Comparison of ENCODE assay signal across 24 cellular contexts in genomic region chr15:83999396-84000120, GRCh38.
DNase-seq lines count a peak whose midpoint lies in the region; ATAC-seq, FAIRE-seq and TF ChIP-seq lines count a peak whose summit lies in the region.
"Had no signal": no experiment of that assay in that cellular context is flagged by ENCODE, and none has a peak within 500 bp of the region (broad histone marks: within the 10 kb centered on the region; RNA-seq: fewer than 3 reads in every experiment).

No MANE protein-coding gene starts in this region.

- peaks cover 21% of the 10 kb centered on the region for H3K4me1 Mint-ChIP-seq in astrocyte (ENCODE audit: low read depth, unreplicated experiment)
- H3K4me1 Mint-ChIP-seq in stimulated activated memory B cell treated with anti-CD40 and anti-IgM and Interleukin-4, amounts not matched to agents 10 μg/mL and 1 μg/mL and 100 μg/mL, for 72 hours, result no peaks in the 10 kb centered on the region
- H3K4me1 Mint-ChIP-seq in neural progenitor cell, result no peaks in the 10 kb centered on the region
- H3K4me1 Mint-ChIP-seq in CD4-positive, alpha-beta T cell (ENCODE audit: low read depth), result no peaks in the 10 kb centered on the region
- H3K4me1 Mint-ChIP-seq: immature natural killer cell had no signal

- H3K27me3 Mint-ChIP-seq in astrocyte (ENCODE audit: low read depth, unreplicated experiment), result no peaks in the 10 kb centered on the region
- H3K27me3 Mint-ChIP-seq in stimulated activated memory B cell treated with anti-CD40 and anti-IgM and Interleukin-4, amounts not matched to agents 10 μg/mL and 1 μg/mL and 100 μg/mL, for 72 hours, result no peaks in the 10 kb centered on the region
- no peaks in the 10 kb centered on the region for H3K27me3 Mint-ChIP-seq in neural progenitor cell (ENCODE audit: insufficient read depth, low read depth)
- peaks cover 4% of the 10 kb centered on the region for H3K27me3 Mint-ChIP-seq in CD4-positive, alpha-beta T cell

- H3K27ac Mint-ChIP-seq in astrocyte (ENCODE audit: unreplicated experiment) (peak overlapping the region; percentile 83), neural progenitor cell (no peak overlapping the region)
- no peak overlapping the region for H3K27ac Mint-ChIP-seq in stimulated activated memory B cell treated with anti-CD40 and anti-IgM and Interleukin-4, amounts not matched to agents 10 μg/mL and 1 μg/mL and 100 μg/mL, for 72 hours
- H3K27ac Mint-ChIP-seq in CD4-positive, alpha-beta T cell, result no peak overlapping the region
- H3K27ac Mint-ChIP-seq: CD8-positive, alpha-beta T cell; immature natural killer cell had no signal

- DNase-seq in HTR-8/SVneo (ENCODE audit: insufficient read length, low spot score) (peak; percentile 26), astrocyte (ENCODE audit: low read depth) (peak; percentile 21), kidney glomerular epithelial cell (lab: John Stamatoyannopoulos, UW) (peak; percentile 79), smooth muscle cell (lab: John Stamatoyannopoulos, UW; ENCODE audit: unreplicated experiment) (no peak), neural progenitor cell (ENCODE audit: low spot score) (no peak)
- no peak for DNase-seq in CD4-positive, alpha-beta T cell
- DNase-seq: activated T-cell treated with anti-CD3 and anti-CD28 coated beads, Interleukin-2, amount 50 U/mL, for 1 hour; amniotic stem cell; CD8-positive, alpha-beta T cell; DMS79; foreskin fibroblast; immature natural killer cell; lower lobe of right lung; NCI-H774; SHP77; stimulated activated CD4-positive, alpha-beta T cell treated with anti-CD3 and anti-CD28 coated beads, Interleukin-12 subunit alpha, Interleukin-12 subunit beta, amount 100 ng/mL, for 4 hours; stomach had no signal

- H3K4me3 Mint-ChIP-seq in astrocyte (ENCODE audit: unreplicated experiment) (no peak overlapping the region), neural progenitor cell (no peak overlapping the region)
- no peak overlapping the region for H3K4me3 Mint-ChIP-seq in stimulated activated memory B cell treated with anti-CD40 and anti-IgM and Interleukin-4, amounts not matched to agents 10 μg/mL and 1 μg/mL and 100 μg/mL, for 72 hours
- no peak overlapping the region for H3K4me3 Mint-ChIP-seq in CD4-positive, alpha-beta T cell
- H3K4me3 Mint-ChIP-seq: CD8-positive, alpha-beta T cell; immature natural killer cell had no signal

- 72% methylated on average over 6 of the region's 6 CpGs for WGBS in smooth muscle cell (ENCODE audit: low lambda C conversion rate)

- no peak overlapping the region for H3K9ac ChIP-seq in astrocyte (ENCODE audit: low read length)
- H3K9ac ChIP-seq in smooth muscle cell (ENCODE audit: low read depth), result no peak overlapping the region
- H3K9ac ChIP-seq in neural progenitor cell, result no peak overlapping the region

- H3K27ac ChIP-seq in astrocyte (ENCODE audit: low read depth, low read length) (no peak overlapping the region), smooth muscle cell (ENCODE audit: low read depth) (peak overlapping the region; percentile 37), neural progenitor cell (no peak overlapping the region)
- no peak overlapping the region for H3K27ac ChIP-seq in CD4-positive, alpha-beta T cell (ENCODE audit: low read depth, low read length)
- H3K27ac ChIP-seq: hepatocyte, lower lobe of right lung, neutrophil, stomach, tibial nerve had no signal

- CTCF ChIA-PET in CD4-positive, alpha-beta T cell (lab: Charles Lee), result no interaction called here

- H3K36me3 ChIP-seq in astrocyte (ENCODE audit: insufficient read depth, low read length), result no peaks in the 10 kb centered on the region
- H3K36me3 ChIP-seq in smooth muscle cell (ENCODE audit: low read depth), result no peaks in the 10 kb centered on the region
- H3K36me3 ChIP-seq in neural progenitor cell, result no peaks in the 10 kb centered on the region
- H3K36me3 ChIP-seq: lower lobe of right lung, neutrophil, stomach, tibial nerve had no signal

- H3K9me3 ChIP-seq in astrocyte (ENCODE audit: insufficient read depth, low read depth, low read length) (no peaks in the 10 kb centered on the region), smooth muscle cell (replicated peaks; ENCODE audit: low read depth) (no peaks in the 10 kb centered on the region), neural progenitor cell (ENCODE audit: low read depth) (no peaks in the 10 kb centered on the region)
- H3K9me3 ChIP-seq in CD4-positive, alpha-beta T cell (ENCODE audit: control insufficient read depth, low read length), result no peaks in the 10 kb centered on the region
- H3K9me3 ChIP-seq: lower lobe of right lung, neutrophil, stomach, tibial nerve had no signal

- no peaks in the 10 kb centered on the region for H3F3A ChIP-seq in smooth muscle cell (ENCODE audit: low read depth)
- H3F3A ChIP-seq in neural progenitor cell (ENCODE audit: low read depth), result no peaks in the 10 kb centered on the region

- H3K4me3 ChIP-seq in astrocyte (ENCODE audit: insufficient read depth, low read depth, low read length) (no peak overlapping the region), smooth muscle cell (no peak overlapping the region), neural progenitor cell (no peak overlapping the region)
- H3K4me3 ChIP-seq: GM12878, hepatocyte, lower lobe of right lung, stomach, tibial nerve had no signal

- H3K36me3 Mint-ChIP-seq in astrocyte (ENCODE audit: low read depth, unreplicated experiment) (no peaks in the 10 kb centered on the region), neural progenitor cell (no peaks in the 10 kb centered on the region)
- H3K36me3 Mint-ChIP-seq in stimulated activated memory B cell treated with anti-CD40 and anti-IgM and Interleukin-4, amounts not matched to agents 10 μg/mL and 1 μg/mL and 100 μg/mL, for 72 hours, result no peaks in the 10 kb centered on the region
- H3K36me3 Mint-ChIP-seq in CD4-positive, alpha-beta T cell (ENCODE audit: low read depth), result no peaks in the 10 kb centered on the region
- H3K36me3 Mint-ChIP-seq: CD8-positive, alpha-beta T cell; immature natural killer cell had no signal

- H3K4me1 ChIP-seq in astrocyte (ENCODE audit: insufficient read depth, low read length), result no peaks in the 10 kb centered on the region
- H3K4me1 ChIP-seq in smooth muscle cell (ENCODE audit: low read depth), result no peaks in the 10 kb centered on the region
- no peaks in the 10 kb centered on the region for H3K4me1 ChIP-seq in neural progenitor cell
- H3K4me1 ChIP-seq: lower lobe of right lung, stomach had no signal

- no peak for FAIRE-seq in HTR-8/SVneo (lab: Jason Lieb, UNC)
- FAIRE-seq in astrocyte (lab: Jason Lieb, UNC), result no peak
- FAIRE-seq: GM12878, TTC549 had no signal

- H4K20me1 ChIP-seq in astrocyte (ENCODE audit: insufficient read depth, low read length) (no peaks in the 10 kb centered on the region), smooth muscle cell (ENCODE audit: low read depth) (no peaks in the 10 kb centered on the region), neural progenitor cell (ENCODE audit: low read depth) (no peaks in the 10 kb centered on the region)

- no peaks in the 10 kb centered on the region for H3K27me3 ChIP-seq in astrocyte (ENCODE audit: insufficient read depth, low read length)
- H3K27me3 ChIP-seq in smooth muscle cell (ENCODE audit: low read depth), result no peaks in the 10 kb centered on the region
- no peaks in the 10 kb centered on the region for H3K27me3 ChIP-seq in neural progenitor cell
- no peaks in the 10 kb centered on the region for H3K27me3 ChIP-seq in CD4-positive, alpha-beta T cell (ENCODE audit: control insufficient read depth, insufficient read depth, low read length)
- H3K27me3 ChIP-seq: hepatocyte, neutrophil, stomach, tibial nerve had no signal

- H2AFZ ChIP-seq in astrocyte (ENCODE audit: low read depth, low read length) (no peak overlapping the region), smooth muscle cell (ENCODE audit: low read depth) (no peak overlapping the region), neural progenitor cell (replicated peaks) (no peak overlapping the region)
- H2AFZ ChIP-seq: hepatocyte had no signal

- TF ChIP-seq CTCF in astrocyte (IDR thresholded peaks at IDR 0.05; ENCODE audit: insufficient read depth, low read depth, low read length), result no peak
- TF ChIP-seq CTCF in smooth muscle cell (IDR thresholded peaks at IDR 0.05; ENCODE audit: borderline replicate concordance, insufficient read depth, poor library complexity, severe bottlenecking), result no peak
- TF ChIP-seq CTCF in neural progenitor cell (IDR thresholded peaks at IDR 0.05), result no peak
- TF ChIP-seq CTCF in CD4-positive, alpha-beta T cell (IDR thresholded peaks at IDR 0.05), result no peak

- intact Hi-C loops in CD4-positive, alpha-beta T cell (cut with DNase I, micrococcal nuclease), result no loop called here

- POLR2A ChIA-PET in CD4-positive, alpha-beta T cell (lab: Charles Lee), result no interaction called here

- H3K4me2 ChIP-seq in astrocyte (ENCODE audit: low read length) (no peak overlapping the region), smooth muscle cell (peak overlapping the region; percentile 38), neural progenitor cell (no peak overlapping the region)
- H3K4me2 ChIP-seq: hepatocyte had no signal

- no peak for ATAC-seq in stimulated activated memory B cell treated with anti-CD40 and anti-IgM and Interleukin-4, amounts not matched to agents 10 μg/mL and 1 μg/mL and 100 μg/mL, for 72 hours
- no peak for ATAC-seq in HG03520 (IDR thresholded peaks at IDR 0.05; ENCODE audit: unreplicated experiment)
- no peak for ATAC-seq in CD4-positive, alpha-beta T cell (ENCODE audit: poor library complexity)
- ATAC-seq: CD8-positive, alpha-beta T cell; GM12878; lower lobe of right lung had no signal

- no peaks in the 10 kb centered on the region for H3K79me2 ChIP-seq in astrocyte (ENCODE audit: insufficient read depth, low read length)
- H3K79me2 ChIP-seq in smooth muscle cell (ENCODE audit: low read depth), result no peaks in the 10 kb centered on the region
- no peaks in the 10 kb centered on the region for H3K79me2 ChIP-seq in neural progenitor cell (ENCODE audit: low read depth)
- H3K79me2 ChIP-seq: hepatocyte had no signal

- H3K9me3 Mint-ChIP-seq in astrocyte (ENCODE audit: unreplicated experiment) (no peaks in the 10 kb centered on the region), neural progenitor cell (no peaks in the 10 kb centered on the region)
- no peaks in the 10 kb centered on the region for H3K9me3 Mint-ChIP-seq in stimulated activated memory B cell treated with anti-CD40 and anti-IgM and Interleukin-4, amounts not matched to agents 10 μg/mL and 1 μg/mL and 100 μg/mL, for 72 hours
- H3K9me3 Mint-ChIP-seq in CD4-positive, alpha-beta T cell, result no peaks in the 10 kb centered on the region
- H3K9me3 Mint-ChIP-seq: CD8-positive, alpha-beta T cell had no signal

Comparison
In these comparisons a context has a peak if more than half of its experiments do, and no peak if none do; other contexts are left out.
1. DNase-seq: peak in HTR-8/SVneo (single experiment), astrocyte (single experiment) and kidney glomerular epithelial cell (single experiment); none in smooth muscle cell (single experiment), neural progenitor cell (single experiment) and CD4-positive, alpha-beta T cell (0 of 10).